Comparison of ENCODE assay signal across 28 cellular contexts in genomic region chr17:17679748-17680147, GRCh38.
"Had no signal": no experiment of that assay in that cellular context is flagged by ENCODE, and none has a peak within 500 bp of the region (broad histone marks: within the 10 kb centered on the region; RNA-seq: fewer than 3 reads in every experiment).

No MANE protein-coding gene starts in this region.

- H3K27ac Mint-ChIP-seq: activated CD8-positive, alpha-beta T cell treated with anti-CD3 and anti-CD28 coated beads for 36 hours; activated naive CD8-positive, alpha-beta T cell; activated T-helper 17 cell treated with anti-CD3 and anti-CD28 coated beads, Interleukin-2, amount 50 U/mL, for 72 hours; T-helper 17 cell; T-helper 2 cell treated with Interferon-gamma antibody and Interleukin-4, amounts not matched to agents 5 μg/mL and 100 μg/mL, for 36 hours had no signal

- H3K27ac ChIP-seq: body of pancreas, colonic mucosa had no signal

- H3K4me3 Mint-ChIP-seq: activated T-helper 17 cell treated with anti-CD3 and anti-CD28 coated beads, Interleukin-2, amount 50 U/mL, for 72 hours had no signal

- H3K27me3 Mint-ChIP-seq: activated CD8-positive, alpha-beta T cell treated with anti-CD3 and anti-CD28 coated beads for 36 hours; activated naive CD8-positive, alpha-beta T cell; activated T-helper 17 cell treated with anti-CD3 and anti-CD28 coated beads, Interleukin-2, amount 50 U/mL, for 72 hours had no signal

- H3K36me3 Mint-ChIP-seq: activated naive CD8-positive, alpha-beta T cell had no signal

- H3K4me3 ChIP-seq: body of pancreas, colonic mucosa had no signal

- DNase-seq: activated CD4-positive, alpha-beta T cell treated with anti-CD3 and anti-CD28 coated beads for 4 hours; activated CD4-positive, alpha-beta T cell treated with anti-CD3 and anti-CD28 coated beads, Interleukin-2, amount 50 U/mL, for 1 hour; activated CD4-positive, alpha-beta T cell treated with anti-CD3 and anti-CD28 coated beads, Interleukin-2, amount 50 U/mL, for 48 hours; activated CD4-positive, CD25-positive, alpha-beta regulatory T cell; activated CD4-positive, CD25-positive, alpha-beta regulatory T cell treated with anti-CD3 and anti-CD28 coated beads, Interleukin-2, amount 50 U/mL, for 72 hours; activated CD8-positive, alpha-beta memory T cell treated with anti-CD3 and anti-CD28 coated beads for 24 hours; activated CD8-positive, alpha-beta T cell treated with anti-CD3 and anti-CD28 coated beads for 36 hours; activated effector memory CD4-positive, alpha-beta T cell treated with Interleukin-2 at 50 U/mL for 16 hours; activated gamma-delta T cell treated with Interleukin-2 at 50 U/mL for 16 hours; activated naive CD4-positive, alpha-beta T cell treated with anti-CD3 and anti-CD28 coated beads, Interleukin-2, amount 50 U/mL, for 16 hours; activated naive CD4-positive, alpha-beta T cell treated with Interleukin-2 at 50 U/mL for 16 hours; activated T-cell treated with anti-CD3 and anti-CD28 coated beads, Interleukin-2, amount 50 U/mL, for 4 hours; amniotic stem cell; aorta; body of pancreas; central memory CD4-positive, alpha-beta T cell; cerebellar nuclear complex; colonic mucosa; effector CD8-positive, alpha-beta T cell; foreskin fibroblast; head of caudate nucleus; T-helper 1 cell; T-helper 17 cell; T1000 had no signal

- H3K36me3 ChIP-seq: colonic mucosa had no signal

- ATAC-seq: activated CD8-positive, alpha-beta T cell treated with anti-CD3 and anti-CD28 coated beads for 36 hours; activated T-cell treated with anti-CD3 and anti-CD28 coated beads, Interleukin-2, amount 50 U/mL, for 4 hours; activated T-helper 17 cell treated with anti-CD3 and anti-CD28 coated beads, Interleukin-2, amount 50 U/mL, for 72 hours; body of pancreas; esophagus mucosa; T-helper 17 cell had no signal

- H3K9me3 ChIP-seq: body of pancreas, colonic mucosa had no signal

- H3K27me3 ChIP-seq: body of pancreas, colonic mucosa had no signal

- H3K9me3 Mint-ChIP-seq: activated CD8-positive, alpha-beta T cell treated with anti-CD3 and anti-CD28 coated beads for 36 hours; activated T-cell treated with anti-CD3 and anti-CD28 coated beads, Interleukin-2, amount 50 U/mL, for 4 hours; activated T-helper 17 cell treated with anti-CD3 and anti-CD28 coated beads, Interleukin-2, amount 50 U/mL, for 72 hours; T-helper 2 cell treated with Interferon-gamma antibody and Interleukin-4, amounts not matched to agents 5 μg/mL and 100 μg/mL, for 36 hours had no signal
